Comparison of ENCODE assay signal across 19 cellular contexts in the genomic region with DNA sequence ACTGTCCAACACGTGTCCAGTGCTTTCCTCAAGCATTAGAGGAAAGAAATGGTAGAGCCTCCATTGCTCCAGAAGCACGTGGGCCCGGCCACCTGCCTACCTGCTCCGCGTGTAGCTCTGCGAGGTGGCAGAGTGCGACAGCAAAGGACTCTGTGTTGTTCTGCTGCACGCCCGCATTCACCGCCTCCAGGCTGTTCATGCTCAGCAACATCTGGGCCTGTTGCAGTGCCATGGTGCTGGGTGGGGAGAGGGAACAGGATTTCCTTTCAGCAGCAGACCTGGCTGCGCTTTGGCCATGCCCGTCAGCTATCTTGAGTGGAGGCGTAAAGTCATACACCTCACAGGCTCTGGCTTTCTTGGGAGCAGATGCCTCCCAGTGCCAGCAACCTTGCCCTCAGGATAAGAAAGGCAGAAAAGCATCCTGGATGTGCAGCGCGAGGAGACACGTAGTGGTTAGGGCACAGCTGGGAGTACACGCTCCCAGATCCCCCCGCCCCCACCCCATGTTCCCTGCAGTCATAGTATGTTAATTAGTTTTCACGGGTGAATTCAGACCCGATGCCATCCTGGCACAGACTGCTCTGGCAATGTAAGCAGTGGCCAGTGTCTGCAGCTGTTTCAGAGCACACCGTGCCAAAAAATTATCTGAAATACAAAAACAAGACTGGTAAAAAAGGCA. TPM values are rescaled to one million over a fixed set of nuclear protein-coding genes. Genes with fewer than 3 reads are reported as not detected.
DNase-seq lines count a peak whose midpoint lies in the region; ATAC-seq and TF ChIP-seq lines count a peak whose summit lies in the region.
"Had no signal": no experiment of that assay in that cellular context is flagged by ENCODE, and none has a peak within 500 bp of the region (broad histone marks: within the 10 kb centered on the region; RNA-seq: fewer than 3 reads in every experiment).

No MANE protein-coding gene starts in this region.

- no peaks in the 10 kb centered on the region for H3K9me3 Mint-ChIP-seq in activated CD8-positive, alpha-beta T cell treated with anti-CD3 and anti-CD28 coated beads, Interleukin-2, amount 10 ng/mL, durations not matched to agents 7 days and 5 days (ENCODE audit: insufficient read depth)
- no peaks in the 10 kb centered on the region for H3K9me3 Mint-ChIP-seq in activated CD8-positive, alpha-beta T cell treated with anti-CD3 and anti-CD28 coated beads for 36 hours
- no peaks in the 10 kb centered on the region for H3K9me3 Mint-ChIP-seq in stimulated activated memory B cell treated with anti-CD40 and anti-IgM and Interleukin-4, amounts not matched to agents 10 μg/mL and 1 μg/mL and 100 μg/mL, for 72 hours
- no peaks in the 10 kb centered on the region for H3K9me3 Mint-ChIP-seq in glutamatergic neuron (ENCODE audit: unreplicated experiment)
- H3K9me3 Mint-ChIP-seq: activated T-helper 1 cell treated with anti-CD3 and anti-CD28 coated beads, Interleukin-12 subunit alpha, Interleukin-12 subunit beta, Interleukin-2, Interleukin-4 antibody, amounts not matched to agents 30 ng/mL and 10 ng/mL and 1 ng/mL, durations not matched to agents 14 hours and 24 hours and 36 hours; naive thymus-derived CD8-positive, alpha-beta T cell had no signal

- H3K27ac ChIP-seq in body of pancreas (peak overlapping the region in 2 of 4 donors; percentile 33 to 43), layer of hippocampus (ENCODE audit: low read depth, low read length) (peak overlapping the region; percentile 79), gastrocnemius medialis (no peak overlapping the region)
- H3K27ac ChIP-seq: right lobe of liver, tibial nerve had no signal

- no peak for DNase-seq in activated CD8-positive, alpha-beta T cell treated with anti-CD3 and anti-CD28 coated beads, Interleukin-2, amount 10 ng/mL, durations not matched to agents 7 days and 5 days
- no peak for DNase-seq in activated CD8-positive, alpha-beta T cell treated with anti-CD3 and anti-CD28 coated beads for 36 hours
- DNase-seq in body of pancreas: peak in 3 of 4 donors; percentile 56 to 73 (median 69)
- no peak for DNase-seq in gastrocnemius medialis
- DNase-seq in glutamatergic neuron: no peak
- DNase-seq: activated CD4-positive, alpha-beta T cell treated with anti-CD3 and anti-CD28 coated beads, Interleukin-2, amount 50 U/mL, for 4 hours; Karpas-422; naive thymus-derived CD8-positive, alpha-beta T cell; NCI-H1417; NCI-H510A; OCI-M1; right lobe of liver; stimulated activated CD4-positive, alpha-beta T cell treated with anti-CD3 and anti-CD28 coated beads, Interleukin-2, amount 100 ng/mL, for 48 hours; stimulated activated CD8-positive, alpha-beta memory T cell treated with anti-CD3 and anti-CD28 coated beads, Interleukin-4, amount 100 ng/mL, for 48 hours had no signal

- no peak for TF ChIP-seq CTCF in activated CD8-positive, alpha-beta T cell treated with anti-CD3 and anti-CD28 coated beads for 36 hours (IDR thresholded peaks at IDR 0.05)
- TF ChIP-seq CTCF in body of pancreas (IDR thresholded peaks at IDR 0.05): no peak
- no peak for TF ChIP-seq CTCF in gastrocnemius medialis (IDR thresholded peaks at IDR 0.05 in 4 of 5, conservative IDR thresholded peaks at IDR 0.05 in 1 of 5)
- no peak for TF ChIP-seq CTCF in glutamatergic neuron (IDR thresholded peaks at IDR 0.05; ENCODE audit: partially characterized antibody, unreplicated experiment)

- no peak overlapping the region for H3K4me3 Mint-ChIP-seq in activated CD8-positive, alpha-beta T cell treated with anti-CD3 and anti-CD28 coated beads, Interleukin-2, amount 10 ng/mL, durations not matched to agents 7 days and 5 days
- H3K4me3 Mint-ChIP-seq in activated CD8-positive, alpha-beta T cell treated with anti-CD3 and anti-CD28 coated beads for 36 hours: no peak overlapping the region
- no peak overlapping the region for H3K4me3 Mint-ChIP-seq in stimulated activated memory B cell treated with anti-CD40 and anti-IgM and Interleukin-4, amounts not matched to agents 10 μg/mL and 1 μg/mL and 100 μg/mL, for 72 hours
- no peak overlapping the region for H3K4me3 Mint-ChIP-seq in glutamatergic neuron (ENCODE audit: unreplicated experiment)
- H3K4me3 Mint-ChIP-seq: activated T-helper 1 cell treated with anti-CD3 and anti-CD28 coated beads, Interleukin-12 subunit alpha, Interleukin-12 subunit beta, Interleukin-2, Interleukin-4 antibody, amounts not matched to agents 30 ng/mL and 10 ng/mL and 1 ng/mL, durations not matched to agents 14 hours and 24 hours and 36 hours; naive thymus-derived CD8-positive, alpha-beta T cell had no signal

- H3K9me3 ChIP-seq in body of pancreas (no peaks in the 10 kb centered on the region), gastrocnemius medialis (no peaks in the 10 kb centered on the region)
- H3K9me3 ChIP-seq: right lobe of liver, tibial nerve had no signal

- TF ChIP-seq POLR2A in body of pancreas (IDR thresholded peaks at IDR 0.05) (no peak), gastrocnemius medialis (IDR thresholded peaks at IDR 0.05) (no peak)

- in situ Hi-C loops in gastrocnemius medialis (cut with MboI; ENCODE audit: low sequenced_read_pairs in 4 of 4): no loop called here

- H3K4me1 ChIP-seq in body of pancreas (peaks cover 55% of the 10 kb centered on the region), gastrocnemius medialis (peaks cover 0 to 8% of the 10 kb centered on the region in 2 donors)
- H3K4me1 ChIP-seq: tibial nerve had no signal

- CTCF ChIA-PET in activated CD8-positive, alpha-beta T cell treated with anti-CD3 and anti-CD28 coated beads, Interleukin-2, amount 10 ng/mL, durations not matched to agents 7 days and 5 days (lab: Charles Lee): interaction anchor here (1.5 to 3.3 kb wide), 2 partner anchors 8 to 9 kb away, joined by 3 to 15 read pairs; no protein-coding TSS in a partner anchor
- CTCF ChIA-PET in activated CD8-positive, alpha-beta T cell treated with anti-CD3 and anti-CD28 coated beads for 36 hours (lab: Charles Lee): no interaction called here

- H3K27ac Mint-ChIP-seq in activated CD8-positive, alpha-beta T cell treated with anti-CD3 and anti-CD28 coated beads, Interleukin-2, amount 10 ng/mL, durations not matched to agents 7 days and 5 days: peak overlapping the region; percentile 13
- no peak overlapping the region for H3K27ac Mint-ChIP-seq in activated CD8-positive, alpha-beta T cell treated with anti-CD3 and anti-CD28 coated beads for 36 hours
- peak overlapping the region; percentile 36 for H3K27ac Mint-ChIP-seq in stimulated activated memory B cell treated with anti-CD40 and anti-IgM and Interleukin-4, amounts not matched to agents 10 μg/mL and 1 μg/mL and 100 μg/mL, for 72 hours
- no peak overlapping the region for H3K27ac Mint-ChIP-seq in glutamatergic neuron (ENCODE audit: unreplicated experiment)
- H3K27ac Mint-ChIP-seq: activated T-helper 1 cell treated with anti-CD3 and anti-CD28 coated beads, Interleukin-12 subunit alpha, Interleukin-12 subunit beta, Interleukin-2, Interleukin-4 antibody, amounts not matched to agents 30 ng/mL and 10 ng/mL and 1 ng/mL, durations not matched to agents 14 hours and 24 hours and 36 hours had no signal

- peaks cover 75% of the 10 kb centered on the region for H3K36me3 Mint-ChIP-seq in activated CD8-positive, alpha-beta T cell treated with anti-CD3 and anti-CD28 coated beads, Interleukin-2, amount 10 ng/mL, durations not matched to agents 7 days and 5 days (ENCODE audit: low read depth)
- peaks cover 59% of the 10 kb centered on the region for H3K36me3 Mint-ChIP-seq in activated CD8-positive, alpha-beta T cell treated with anti-CD3 and anti-CD28 coated beads for 36 hours (ENCODE audit: low read depth)
- peaks cover 50% of the 10 kb centered on the region for H3K36me3 Mint-ChIP-seq in stimulated activated memory B cell treated with anti-CD40 and anti-IgM and Interleukin-4, amounts not matched to agents 10 μg/mL and 1 μg/mL and 100 μg/mL, for 72 hours
- H3K36me3 Mint-ChIP-seq in glutamatergic neuron (ENCODE audit: unreplicated experiment): no peaks in the 10 kb centered on the region

- no peak overlapping the region for H3K4me3 ChIP-seq in body of pancreas
- H3K4me3 ChIP-seq in gastrocnemius medialis: no peak overlapping the region
- H3K4me3 ChIP-seq: right lobe of liver, tibial nerve had no signal

- H3K27me3 ChIP-seq in body of pancreas (no peaks in the 10 kb centered on the region), layer of hippocampus (ENCODE audit: control insufficient read depth, insufficient read depth, low read length) (no peaks in the 10 kb centered on the region), gastrocnemius medialis (no peaks in the 10 kb centered on the region)
- H3K27me3 ChIP-seq: right lobe of liver, tibial nerve had no signal

- H3K4me1 Mint-ChIP-seq in activated CD8-positive, alpha-beta T cell treated with anti-CD3 and anti-CD28 coated beads, Interleukin-2, amount 10 ng/mL, durations not matched to agents 7 days and 5 days (ENCODE audit: low read depth): peaks cover 6% of the 10 kb centered on the region
- no peaks in the 10 kb centered on the region for H3K4me1 Mint-ChIP-seq in activated CD8-positive, alpha-beta T cell treated with anti-CD3 and anti-CD28 coated beads for 36 hours (ENCODE audit: low read depth)
- H3K4me1 Mint-ChIP-seq in stimulated activated memory B cell treated with anti-CD40 and anti-IgM and Interleukin-4, amounts not matched to agents 10 μg/mL and 1 μg/mL and 100 μg/mL, for 72 hours: peaks cover 13% of the 10 kb centered on the region
- H3K4me1 Mint-ChIP-seq in glutamatergic neuron (ENCODE audit: low read depth, unreplicated experiment): no peaks in the 10 kb centered on the region

- no peaks in the 10 kb centered on the region for H3K27me3 Mint-ChIP-seq in activated CD8-positive, alpha-beta T cell treated with anti-CD3 and anti-CD28 coated beads, Interleukin-2, amount 10 ng/mL, durations not matched to agents 7 days and 5 days (ENCODE audit: low read depth)
- no peaks in the 10 kb centered on the region for H3K27me3 Mint-ChIP-seq in activated CD8-positive, alpha-beta T cell treated with anti-CD3 and anti-CD28 coated beads for 36 hours
- no peaks in the 10 kb centered on the region for H3K27me3 Mint-ChIP-seq in stimulated activated memory B cell treated with anti-CD40 and anti-IgM and Interleukin-4, amounts not matched to agents 10 μg/mL and 1 μg/mL and 100 μg/mL, for 72 hours
- no peaks in the 10 kb centered on the region for H3K27me3 Mint-ChIP-seq in glutamatergic neuron (ENCODE audit: unreplicated experiment)
- H3K27me3 Mint-ChIP-seq: naive thymus-derived CD8-positive, alpha-beta T cell had no signal

- WGBS in body of pancreas, 2 donors: 53 to 84% methylated on average over 13 to 21 of the region's 21 CpGs

- intact Hi-C loops in activated CD8-positive, alpha-beta T cell treated with anti-CD3 and anti-CD28 coated beads for 36 hours (cut with micrococcal nuclease): no loop called here
- intact Hi-C loops in body of pancreas (cut with DNase I): no loop called here
- intact Hi-C loops in gastrocnemius medialis (cut with DNase I; ENCODE audit: low total_unique reads): no loop called here

- peaks cover 0 to 5% of the 10 kb centered on the region in 2 donors for H3K36me3 ChIP-seq in body of pancreas (replicated peaks in 1 of 2; ENCODE audit: insufficient read depth in 1 of 2, low read depth in 2 of 2)
- peaks cover 0 to 93% of the 10 kb centered on the region in 2 donors for H3K36me3 ChIP-seq in gastrocnemius medialis

- POLR2A ChIA-PET in activated CD8-positive, alpha-beta T cell treated with anti-CD3 and anti-CD28 coated beads, Interleukin-2, amount 10 ng/mL, durations not matched to agents 7 days and 5 days (lab: Charles Lee): interaction anchor here (0.6 kb wide), 2 partner anchors 13 to 1183 kb away, joined by 4 read pairs; no protein-coding TSS in a partner anchor
- POLR2A ChIA-PET in activated CD8-positive, alpha-beta T cell treated with anti-CD3 and anti-CD28 coated beads for 36 hours (lab: Charles Lee): no interaction called here

- no peak for ATAC-seq in activated CD8-positive, alpha-beta T cell treated with anti-CD3 and anti-CD28 coated beads, Interleukin-2, amount 10 ng/mL, durations not matched to agents 7 days and 5 days
- ATAC-seq in activated CD8-positive, alpha-beta T cell treated with anti-CD3 and anti-CD28 coated beads for 36 hours: no peak
- ATAC-seq in body of pancreas (peak; percentile 45), HG02973 (IDR thresholded peaks at IDR 0.05; ENCODE audit: unreplicated experiment) (no peak), gastrocnemius medialis (no peak)
- no peak for ATAC-seq in stimulated activated memory B cell treated with anti-CD40 and anti-IgM and Interleukin-4, amounts not matched to agents 10 μg/mL and 1 μg/mL and 100 μg/mL, for 72 hours
- ATAC-seq: naive thymus-derived CD8-positive, alpha-beta T cell; right lobe of liver had no signal

RNA-seq across cellular contexts. Expression of gene ANAPC5, which starts 25.1 kb away (rescaled TPM):
- total RNA-seq in activated CD8-positive, alpha-beta T cell treated with anti-CD3 and anti-CD28 coated beads, Interleukin-2, amount 10 ng/mL, durations not matched to agents 7 days and 5 days: 100 to 1,000 TPM; 135 to 147 TPM
- total RNA-seq in activated CD8-positive, alpha-beta T cell treated with anti-CD3 and anti-CD28 coated beads for 36 hours: 100 to 1,000 TPM; 122 TPM
- total RNA-seq in body of pancreas (100 to 1,000 TPM; 111 to 135 TPM), gastrocnemius medialis (100 to 1,000 TPM in 1 of 4 donors, 10 to 100 TPM in 3; 84.1 to 128 (median 91.8) TPM), glutamatergic neuron (ENCODE audit: unreplicated experiment) (86.0 TPM)

RNA-seq across cellular contexts. Expression of gene CAMKK2, which starts 30.6 kb away (rescaled TPM):
- total RNA-seq in activated CD8-positive, alpha-beta T cell treated with anti-CD3 and anti-CD28 coated beads, Interleukin-2, amount 10 ng/mL, durations not matched to agents 7 days and 5 days: 10 to 100 TPM; 32.2 to 32.7 TPM
- total RNA-seq in activated CD8-positive, alpha-beta T cell treated with anti-CD3 and anti-CD28 coated beads for 36 hours: 10 to 100 TPM; 25.2 to 28.0 TPM
- total RNA-seq in body of pancreas (10 to 100 TPM; 17.4 to 70.5 TPM), gastrocnemius medialis (10 to 100 TPM in 1 of 4 donors, 1 to 10 TPM in 3; 6.0 to 10.2 (median 7.5) TPM), glutamatergic neuron (ENCODE audit: unreplicated experiment) (50.2 TPM)

Comparison
In these comparisons a context has a peak if more than half of its experiments do, and no peak if none do; other contexts are left out.
1. H3K27ac Mint-ChIP-seq: peak in activated CD8-positive, alpha-beta T cell treated with anti-CD3 and anti-CD28 coated beads, Interleukin-2, amount 10 ng/mL, durations not matched to agents 7 days and 5 days (single experiment) and stimulated activated memory B cell treated with anti-CD40 and anti-IgM and Interleukin-4, amounts not matched to agents 10 μg/mL and 1 μg/mL and 100 μg/mL, for 72 hours (single experiment); none in activated CD8-positive, alpha-beta T cell treated with anti-CD3 and anti-CD28 coated beads for 36 hours (single experiment) and glutamatergic neuron (single experiment).
2. DNase-seq: peak in body of pancreas (3 of 4); none in activated CD8-positive, alpha-beta T cell treated with anti-CD3 and anti-CD28 coated beads, Interleukin-2, amount 10 ng/mL, durations not matched to agents 7 days and 5 days (single experiment), activated CD8-positive, alpha-beta T cell treated with anti-CD3 and anti-CD28 coated beads for 36 hours (single experiment), gastrocnemius medialis (0 of 2) and glutamatergic neuron (single experiment).